In genomic region chr12:106712768-106713167, GRCh38 we compare ENCODE assay signal across 1 cellular context.
TF ChIP-seq lines count a peak whose summit lies in the region.

No MANE protein-coding gene starts in this region.

TF ChIP-seq in K562, 482 proteins besides CTCF, POLR2A, EP300 and RAD21 (continued from another document):
- TF ChIP-seq ZNF212 (CRISPR knock-in tag; IDR thresholded peaks at IDR 0.05) (no peak), LCOR (CRISPR knock-in tag; IDR thresholded peaks at IDR 0.05) (no peak), MYC (IDR thresholded peaks at IDR 0.05; ENCODE audit: low read depth, low read length) (no peak), MYC (CRISPR knock-in tag; IDR thresholded peaks at IDR 0.05; ENCODE audit: borderline replicate concordance, low read depth) (no peak), KHSRP (IDR thresholded peaks at IDR 0.05) (no peak)
